Comparison of ENCODE assay signal across 10 cellular contexts in genomic region chr19:19777692-19778091, GRCh38. TPM values are rescaled to one million over a fixed set of nuclear protein-coding genes. Genes with fewer than 3 reads are reported as not detected.
DNase-seq lines count a peak whose midpoint lies in the region; ATAC-seq, FAIRE-seq and TF ChIP-seq lines count a peak whose summit lies in the region.
"Had no signal": no experiment of that assay in that cellular context is flagged by ENCODE, and none has a peak within 500 bp of the region (broad histone marks: within the 10 kb centered on the region; RNA-seq: fewer than 3 reads in every experiment).

No MANE protein-coding gene starts in this region.

- no peaks in the 10 kb centered on the region for H3K4me1 Mint-ChIP-seq in Calu3 (ENCODE audit: low read depth, unreplicated experiment)
- H3K4me1 Mint-ChIP-seq in nephron: peaks cover 22% of the 10 kb centered on the region

- POLR2A ChIA-PET in K562 (lab: Yijun Ruan, JAX): interaction anchor here (0.7 to 1.3 kb wide), 3 partner anchors 15 to 808 kb away, joined by 4 to 5 read pairs (median 4); partner anchors contain the start of gene ZNF253

- peaks cover 10% of the 10 kb centered on the region for H3K9me3 Mint-ChIP-seq in Calu3 (ENCODE audit: low read depth, unreplicated experiment)
- peaks cover 34% of the 10 kb centered on the region for H3K9me3 Mint-ChIP-seq in nephron

- H3K27me3 Mint-ChIP-seq in Calu3 (ENCODE audit: unreplicated experiment): no peaks in the 10 kb centered on the region
- H3K27me3 Mint-ChIP-seq in nephron (ENCODE audit: low read depth): no peaks in the 10 kb centered on the region

- H3K79me2 ChIP-seq in K562 (ENCODE audit: control insufficient read depth, insufficient read depth, low read length): peaks cover 15% of the 10 kb centered on the region

- TF ChIP-seq EP300 in K562 (IDR thresholded peaks at IDR 0.05; ENCODE audit: low read length) (no peak), suprapubic skin (IDR thresholded peaks at IDR 0.05) (no peak)

- H3K9me3 ChIP-seq in K562 (replicated peaks; ENCODE audit: control insufficient read depth, insufficient read depth, low read depth, low read length) (no peaks in the 10 kb centered on the region), suprapubic skin (no peaks in the 10 kb centered on the region)

- ATAC-seq in K562 (no peak), HG03139 (IDR thresholded peaks at IDR 0.05; ENCODE audit: unreplicated experiment) (no peak)
- ATAC-seq: foreskin keratinocyte had no signal

- no peaks in the 10 kb centered on the region for H3K27me3 ChIP-seq in K562 (ENCODE audit: control insufficient read depth in 2 of 2, insufficient read depth in 2 of 2, low read length in 2 of 2)
- H3K27me3 ChIP-seq in suprapubic skin: no peaks in the 10 kb centered on the region
- H3K27me3 ChIP-seq: foreskin keratinocyte had no signal

- H3K4me1 ChIP-seq in K562 (replicated peaks in 1 of 2; ENCODE audit: control insufficient read depth in 2 of 2, insufficient read depth in 2 of 2, low read length in 2 of 2) (no peaks in the 10 kb centered on the region; a peak in 1 of 5 replicates), suprapubic skin (peaks cover 23% of the 10 kb centered on the region)
- H3K4me1 ChIP-seq: foreskin keratinocyte had no signal

- CTCF ChIA-PET in Calu3 (lab: Charles Lee) (interaction anchor here (0.5 kb wide), 1 partner anchor 114 kb away, joined by 4 read pairs; the partner anchor contains the start of gene ATP13A1), K562 (lab: Yijun Ruan, JAX; ENCODE audit: low intra/inter-chr PET ratio) (no interaction called here)

- FAIRE-seq in K562 (lab: Jason Lieb, UNC): no peak

- no peak for TF ChIP-seq RAD21 in K562 (CRISPR knock-in tag; conservative IDR thresholded peaks at IDR 0.05 in 1 of 2, IDR thresholded peaks at IDR 0.05 in 1 of 2)

- H3K36me3 Mint-ChIP-seq in Calu3 (ENCODE audit: insufficient read depth, unreplicated experiment): peaks cover 15% of the 10 kb centered on the region
- peaks cover 56% of the 10 kb centered on the region for H3K36me3 Mint-ChIP-seq in nephron (ENCODE audit: low read depth)

- H3K9ac ChIP-seq in K562 (ENCODE audit: insufficient read depth in 1 of 2, low read depth in 2 of 2, low read length in 2 of 2): no peak overlapping the region

- no peaks in the 10 kb centered on the region for H4K20me1 ChIP-seq in K562 (replicated peaks; ENCODE audit: control insufficient read depth, insufficient read depth, low read length)

- BruUV-seq in Calu3 (replicated peaks; lab: Mats Ljungman, UMichigan): no TSS peak
- BruUV-seq in K562 (replicated peaks; lab: Mats Ljungman, UMichigan): no TSS peak

- WGBS in K562 (ENCODE audit: insufficient coverage, low coverage, missing lambda C conversion rate): 69% methylated on average over 5 of the region's 5 CpGs
- WGBS in suprapubic skin: 75% methylated on average over 5 of the region's 5 CpGs

- in situ Hi-C loops in K562 (cut with MboI): no loop called here

- H3K9me1 ChIP-seq in K562 (ENCODE audit: control insufficient read depth, insufficient read depth, low read length): no peaks in the 10 kb centered on the region

- 0 out of 2 replicates have a peak overlapping the region, but pooled peaks have one; percentile 97 for H2AFZ ChIP-seq in K562 (ENCODE audit: low read depth, low read length)

- H3K4me3 ChIP-seq in LNCaP clone FGC (ENCODE audit: low read depth, low read length) (peak overlapping the region; percentile 84), K562 (peak overlapping the region; percentile 63; the same call in 1 of the 2 replicates), suprapubic skin (no peak overlapping the region)

- TF ChIP-seq POLR2A in K562 (conservative IDR thresholded peaks at IDR 0.05) (no peak), suprapubic skin (IDR thresholded peaks at IDR 0.05) (no peak)

- H3K4me3 Mint-ChIP-seq in Calu3 (ENCODE audit: low read depth, unreplicated experiment) (peak overlapping the region; percentile 82), nephron (peak overlapping the region; percentile 95 to 100 (median 97))

- no peaks in the 10 kb centered on the region for H3K36me3 ChIP-seq in K562 (ENCODE audit: control insufficient read depth, insufficient read depth, low read length)
- no peaks in the 10 kb centered on the region for H3K36me3 ChIP-seq in suprapubic skin

- no peak overlapping the region for H3K27ac ChIP-seq in K562 (ENCODE audit: extremely low read depth, low read depth, low read length)
- H3K27ac ChIP-seq in suprapubic skin: no peak overlapping the region
- H3K27ac ChIP-seq: foreskin keratinocyte had no signal

- TF ChIP-seq CTCF in Calu3 (IDR thresholded peaks at IDR 0.05; ENCODE audit: unreplicated experiment) (no peak), LNCaP clone FGC (IDR thresholded peaks at IDR 0.05; ENCODE audit: control insufficient read depth, extremely low read depth, insufficient read depth) (no peak), K562 (IDR thresholded peaks at IDR 0.05 in 2 of 3, conservative IDR thresholded peaks at IDR 0.05 in 1 of 3; ENCODE audit: insufficient read depth in 2 of 3, low read depth in 1 of 3, low read length in 3 of 3) (no peak), nephron (IDR thresholded peaks at IDR 0.05; ENCODE audit: unreplicated experiment in 3 of 3) (no peak), suprapubic skin (IDR thresholded peaks at IDR 0.05) (no peak)

- H3K27ac Mint-ChIP-seq in Calu3 (ENCODE audit: unreplicated experiment) (no peak overlapping the region), nephron (no peak overlapping the region)

- DNase-seq in Calu3 (no peak), LNCaP clone FGC (ENCODE audit: low read depth) (no peak), K562 (ENCODE audit: extremely low read depth in 1 of 4, low spot score in 3 of 4) (no peak), suprapubic skin (ENCODE audit: low spot score in 2 of 2) (no peak), SKM-1 (lab: John Stamatoyannopoulos, UW; ENCODE audit: unreplicated experiment) (no peak), NCI-H187 treated with DMSO at 0.1 percent for 48 hours (lab: John Stamatoyannopoulos, UW) (no peak)
- DNase-seq: foreskin keratinocyte, NCI-H2081 treated with DMSO at 0.1 percent for 48 hours had no signal

- intact Hi-C loops in Calu3 (cut with micrococcal nuclease; ENCODE audit: unreplicated experiment): loop anchor here (5.0 kb wide), 2 partner anchors 45 kb away; partner anchors contain the start of genes ZNF14 and ZNF506
- intact Hi-C loops in K562 (cut with micrococcal nuclease): no loop called here

- H3K4me2 ChIP-seq in K562 (ENCODE audit: insufficient read depth, low read length): peak overlapping the region; percentile 98

TF ChIP-seq in K562, 482 proteins besides CTCF, POLR2A, EP300 and RAD21 (continues in another document):
- TF ChIP-seq FOSL1 (tag; conservative IDR thresholded peaks at IDR 0.05) (no peak), ZBTB8A (IDR thresholded peaks at IDR 0.05; ENCODE audit: partially characterized antibody) (no peak), TGIF2 (CRISPR knock-in tag; IDR thresholded peaks at IDR 0.05) (no peak), STAT5B (CRISPR knock-in tag; IDR thresholded peaks at IDR 0.05) (no peak), NCOA2 (IDR thresholded peaks at IDR 0.05; ENCODE audit: partially characterized antibody in 2 of 2) (no peak), ZNF146 (CRISPR knock-in tag; IDR thresholded peaks at IDR 0.05; ENCODE audit: unreplicated experiment) (no peak), CBX8 (IDR thresholded peaks at IDR 0.05; ENCODE audit: borderline replicate concordance, extremely low read depth, low read depth, low read length, poor library complexity, severe bottlenecking) (no peak), BDP1 (IDR thresholded peaks at IDR 0.05; ENCODE audit: insufficient read depth, insufficient read length) (no peak)

RNA-seq across cellular contexts. Expression of gene ZNF506, which starts 43.9 kb away (rescaled TPM):
- total RNA-seq in Calu3 (2022) (14.9 and 16.4 TPM in 2 replicates), K562 (2014; rRNA removed) (0.04 TPM in 1 of 2 replicates, not detected in the other), K562 (2014; rRNA removed; fragmentation: Illumina TruSeq; extraction: Trizol) (0.18 and 0.19 TPM in 2 replicates), K562 (2015; rRNA removed; fragmentation: Illumina TruSeq; extraction: Trizol) (0.11 and 0.15 TPM in 2 replicates), K562 (2021) (0.27 and 0.31 TPM in 2 replicates), suprapubic skin (10 to 100 TPM; 29.1 to 72.7 (median 48.8) TPM)
- total RNA-seq in K562 (2011; cell fraction: chromatin; rRNA removed; ENCODE audit: low replicate concordance): 0.07 and 0.88 TPM in 2 replicates
- 0.53 TPM in 1 of 2 replicates, not detected in the other for total RNA-seq in K562 (2011; cell fraction: nucleolus; rRNA removed)
- 0.29 and 1.1 TPM in 2 replicates for total RNA-seq in K562 (2011; cell fraction: nucleoplasm; rRNA removed)
- polyA plus RNA-seq in K562 (2011; rRNA removed) (0.11 TPM in 1 of 2 replicates, not detected in the other), K562 (2014; fragmentation: Illumina TruSeq; extraction: Trizol) (0.03 and 0.24 TPM in 2 replicates), K562 (2014; fragmentation: Nextera tagmentation; extraction: Ambion mirVana) (under 1 TPM; 0.14 to 0.44 TPM), K562 (2014; rRNA removed) (not detected in 2 replicates)
- polyA plus RNA-seq in K562 (2011; cell fraction: cytosol; rRNA removed): not detected in 2 replicates
- 0.06 TPM in 1 of 2 replicates, not detected in the other for polyA plus RNA-seq in K562 (2011; cell fraction: nucleus; rRNA removed)
- polyA plus RNA-seq in K562 (2012): 0.38 and 0.53 TPM in 2 replicates
- polyA minus RNA-seq in K562 (2011; rRNA and poly(A)+ RNA removed): not detected in 2 replicates
- polyA minus RNA-seq in K562 (2011; cell fraction: cytosol; rRNA and poly(A)+ RNA removed): not detected in 2 replicates
- not detected in 2 replicates for polyA minus RNA-seq in K562 (2011; cell fraction: nucleus; rRNA and poly(A)+ RNA removed)

RNA-seq across cellular contexts. Expression of gene ZNF14, which starts 44.8 kb away (rescaled TPM):
- total RNA-seq in Calu3 (2022): 2.8 and 3.1 TPM in 2 replicates
- total RNA-seq in K562 (2011; cell fraction: chromatin; rRNA removed; ENCODE audit: low replicate concordance): 5.8 and 18.8 TPM in 2 replicates
- 4.7 and 6.4 TPM in 2 replicates for total RNA-seq in K562 (2011; cell fraction: nucleolus; rRNA removed)
- total RNA-seq in K562 (2011; cell fraction: nucleoplasm; rRNA removed): 5.5 and 6.6 TPM in 2 replicates
- 1.9 and 2.6 TPM in 2 replicates for total RNA-seq in K562 (2014; rRNA removed)
- total RNA-seq in K562 (2014; rRNA removed; fragmentation: Illumina TruSeq; extraction: Trizol): 6.4 and 7.4 TPM in 2 replicates
- total RNA-seq in K562 (2015; rRNA removed; fragmentation: Illumina TruSeq; extraction: Trizol): 4.8 and 4.9 TPM in 2 replicates
- total RNA-seq in K562 (2021): 2.6 and 2.9 TPM in 2 replicates
- polyA plus RNA-seq in K562 (2011; rRNA removed): 3.6 and 5.6 TPM in 2 replicates
- 0.61 and 1.3 TPM in 2 replicates for polyA plus RNA-seq in K562 (2011; cell fraction: cytosol; rRNA removed)
- 1.1 and 1.2 TPM in 2 replicates for polyA plus RNA-seq in K562 (2011; cell fraction: nucleus; rRNA removed)
- 2.3 and 3.6 TPM in 2 replicates for polyA plus RNA-seq in K562 (2012)
- polyA plus RNA-seq in K562 (2014; fragmentation: Illumina TruSeq; extraction: Trizol): 3.5 and 4.0 TPM in 2 replicates
- 1 to 10 TPM; 2.6 to 7.0 TPM for polyA plus RNA-seq in K562 (2014; fragmentation: Nextera tagmentation; extraction: Ambion mirVana)
- 2.2 and 2.4 TPM in 2 replicates for polyA plus RNA-seq in K562 (2014; rRNA removed)
- polyA minus RNA-seq in K562 (2011; rRNA and poly(A)+ RNA removed): 7.7 and 8.9 TPM in 2 replicates
- 2.8 TPM in 2 replicates for polyA minus RNA-seq in K562 (2011; cell fraction: cytosol; rRNA and poly(A)+ RNA removed)
- 1.5 and 2.6 TPM in 2 replicates for polyA minus RNA-seq in K562 (2011; cell fraction: nucleus; rRNA and poly(A)+ RNA removed)
- total RNA-seq in suprapubic skin: 10 to 100 TPM in 1 of 4 donors, 1 to 10 TPM in 3; 4.9 to 12.3 (median 6.1) TPM
